Comparison of ENCODE assay signal across 8 cellular contexts in the genomic region with DNA sequence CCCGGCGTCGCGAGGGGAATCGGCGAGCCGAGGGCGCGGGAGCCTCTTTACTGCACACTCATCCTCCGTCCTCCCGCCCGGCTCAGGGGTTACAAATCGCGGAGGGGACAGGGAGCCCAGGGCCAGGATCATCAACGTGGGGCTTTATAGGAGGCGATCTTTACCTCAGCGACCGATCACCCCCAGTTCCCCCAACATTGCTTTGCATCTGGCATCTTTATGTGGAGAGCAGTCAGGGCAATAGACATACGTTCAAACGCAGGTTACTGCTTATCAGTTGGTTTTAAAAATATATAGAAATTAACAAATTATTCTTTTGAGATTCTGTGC. TPM values are rescaled to one million over a fixed set of nuclear protein-coding genes. Genes with fewer than 3 reads are reported as not detected.
DNase-seq lines count a peak whose midpoint lies in the region; ATAC-seq and TF ChIP-seq lines count a peak whose summit lies in the region.

No MANE protein-coding gene starts in this region.

- peak overlapping the region; percentile 39 for H3K27ac ChIP-seq in RWPE2 (ENCODE audit: poor library complexity, severe bottlenecking)
- peak overlapping the region; percentile 90 to 91 for H3K27ac ChIP-seq in esophagus (ENCODE audit: low read depth in 2 of 2, low read length in 1 of 2)
- H3K27ac ChIP-seq in prostate gland = peak overlapping the region; percentile 80 to 84

- no peaks in the 10 kb centered on the region for H3K27me3 Mint-ChIP-seq in activated CD4-positive, alpha-beta T cell treated with anti-CD3 and anti-CD28 coated beads for 36 hours

- CTCF ChIA-PET in activated CD4-positive, alpha-beta T cell treated with anti-CD3 and anti-CD28 coated beads for 36 hours (lab: Charles Lee) = interaction anchor here (1.4 kb wide), 1 partner anchor 130 kb away, joined by 4 read pairs; no protein-coding TSS in a partner anchor
- CTCF ChIA-PET in GM10248 (lab: Yijun Ruan, JAX) = interaction anchor here (0.9 to 1.5 kb wide), 4 partner anchors 10 to 92 kb away, joined by 3 to 4 read pairs (median 3); no protein-coding TSS in a partner anchor

- WGBS in esophagus, 2 donors = 0 to 1% methylated on average over 20 of the region's 20 CpGs
- WGBS in prostate gland = under 1% methylated on average over 14 of the region's 20 CpGs

- peak overlapping the region; percentile 99 for H3K4me3 ChIP-seq in RWPE2 (ENCODE audit: severe bottlenecking)
- peak overlapping the region; percentile 78 to 94 for H3K4me3 ChIP-seq in esophagus (ENCODE audit: low read depth in 1 of 2, low read length in 2 of 2)
- peak overlapping the region; percentile 89 to 99 for H3K4me3 ChIP-seq in prostate gland

- intact Hi-C loops in activated CD4-positive, alpha-beta T cell treated with anti-CD3 and anti-CD28 coated beads for 36 hours (cut with DNase I, micrococcal nuclease) = loop anchor here in 1 of 2 experiments (1.0 kb wide), 1 partner anchor 8 kb away; no protein-coding TSS in a partner anchor
- intact Hi-C loops in prostate gland (cut with DNase I) = no loop called here

- peak overlapping the region; percentile 94 for H3K4me3 Mint-ChIP-seq in activated CD4-positive, alpha-beta T cell treated with anti-CD3 and anti-CD28 coated beads for 36 hours

- no peak for ATAC-seq in activated CD4-positive, alpha-beta T cell treated with anti-CD3 and anti-CD28 coated beads for 36 hours
- ATAC-seq in HG02938 (IDR thresholded peaks at IDR 0.05; ENCODE audit: unreplicated experiment) (peak; percentile 13), RWPE2 (ENCODE audit: low read depth) (no peak; the same call in 2 of the 3 replicates)

- H3K36me3 Mint-ChIP-seq in activated CD4-positive, alpha-beta T cell treated with anti-CD3 and anti-CD28 coated beads for 36 hours (ENCODE audit: low read depth) = peaks cover 9% of the 10 kb centered on the region

- no peak for TF ChIP-seq POLR2A in prostate gland (IDR thresholded peaks at IDR 0.05)

- H3K27ac Mint-ChIP-seq in activated CD4-positive, alpha-beta T cell treated with anti-CD3 and anti-CD28 coated beads for 36 hours = peak overlapping the region; percentile 96

- H3K9me3 Mint-ChIP-seq in activated CD4-positive, alpha-beta T cell treated with anti-CD3 and anti-CD28 coated beads for 36 hours (ENCODE audit: low read depth) = no peaks in the 10 kb centered on the region

- peaks cover 48% of the 10 kb centered on the region for H3K4me1 Mint-ChIP-seq in activated CD4-positive, alpha-beta T cell treated with anti-CD3 and anti-CD28 coated beads for 36 hours

- POLR2A ChIA-PET in activated CD4-positive, alpha-beta T cell treated with anti-CD3 and anti-CD28 coated beads for 36 hours (lab: Charles Lee) = interaction anchor here (1.5 kb wide), 1 partner anchor 71 kb away, joined by 13 read pairs; a partner anchor contains a TSS
- POLR2A ChIA-PET in GM10248 (lab: Yijun Ruan, JAX) = no interaction called here

- H3K36me3 ChIP-seq in RWPE2 (ENCODE audit: low read depth) = no peaks in the 10 kb centered on the region; the same call in 1 of the 2 replicates
- no peaks in the 10 kb centered on the region for H3K36me3 ChIP-seq in esophagus (ENCODE audit: control insufficient read depth in 2 of 2, insufficient read depth in 2 of 2, low read length in 1 of 2)
- no peaks in the 10 kb centered on the region for H3K36me3 ChIP-seq in prostate gland

- no peak for TF ChIP-seq CTCF in RWPE2 (IDR thresholded peaks at IDR 0.05; ENCODE audit: poor library complexity, severe bottlenecking)
- TF ChIP-seq CTCF in prostate gland (IDR thresholded peaks at IDR 0.05) = no peak
- no peak for TF ChIP-seq CTCF in GM10248 (IDR thresholded peaks at IDR 0.05; ENCODE audit: control extremely low read depth, extremely low read depth, low read depth, missing control alignments)

- no peaks in the 10 kb centered on the region for H3K27me3 ChIP-seq in RWPE2 (ENCODE audit: insufficient read depth, poor library complexity, severe bottlenecking)
- H3K27me3 ChIP-seq in esophagus (ENCODE audit: control insufficient read depth in 1 of 2, insufficient read depth in 2 of 2, low read length in 2 of 2) = no peaks in the 10 kb centered on the region
- H3K27me3 ChIP-seq in prostate gland (replicated peaks; ENCODE audit: insufficient read depth) = no peaks in the 10 kb centered on the region

- H3K4me1 ChIP-seq in RWPE2 (ENCODE audit: insufficient read depth, poor library complexity, severe bottlenecking) = peaks cover 16% of the 10 kb centered on the region
- H3K4me1 ChIP-seq in esophagus (ENCODE audit: control insufficient read depth in 2 of 2, insufficient read depth in 2 of 2, low read length in 1 of 2) = no peaks in the 10 kb centered on the region
- H3K4me1 ChIP-seq in prostate gland (replicated peaks) = no peaks in the 10 kb centered on the region

- DNase-seq in activated CD4-positive, alpha-beta T cell treated with anti-CD3 and anti-CD28 coated beads for 36 hours = peak; percentile 51
- no peak for DNase-seq in activated CD4-positive, alpha-beta T cell treated with anti-CD3 and anti-CD28 coated beads for 1 hour
- DNase-seq in RWPE2 (ENCODE audit: low spot score) (no peak), prostate gland (ENCODE audit: low spot score) (no peak), GM10248 (ENCODE audit: extremely low spot score) (no peak)
- DNase-seq in effector CD4-positive, alpha-beta T cell = no peak

- H3K9me3 ChIP-seq in RWPE2 (ENCODE audit: severe bottlenecking) (no peaks in the 10 kb centered on the region), esophagus (ENCODE audit: control insufficient read depth in 2 of 2, insufficient read depth in 1 of 2, low read depth in 1 of 2, low read length in 1 of 2) (no peaks in the 10 kb centered on the region), prostate gland (no peaks in the 10 kb centered on the region)

RNA-seq across cellular contexts. Expression of a gene that starts 0.6 kb away (rescaled TPM):
- total RNA-seq in activated CD4-positive, alpha-beta T cell treated with anti-CD3 and anti-CD28 coated beads for 36 hours = 10 to 100 TPM; 18.1 to 20.6 TPM
- 1 to 10 TPM; 4.7 TPM for polyA plus RNA-seq in esophagus
- total RNA-seq in prostate gland = 10 to 100 TPM; 13.8 to 59.5 TPM

Comparison
In these comparisons a context has a peak if more than half of its experiments do, and no peak if none do; other contexts are left out.
1. H3K27ac ChIP-seq: peak in every context shown above with its lines; median percentile 90 in esophagus; 82 in prostate gland; 39 in RWPE2.